ENCODE assay signal across 8 cellular contexts in genomic region chr3:138923531-138923994, GRCh38. TPM values are rescaled to one million over a fixed set of nuclear protein-coding genes. Genes with fewer than 3 reads are reported as not detected.
DNase-seq lines count a peak whose midpoint lies in the region; ATAC-seq and TF ChIP-seq lines count a peak whose summit lies in the region.

No MANE protein-coding gene starts in this region.

- intact Hi-C loops in breast epithelium (cut with DNase I; ENCODE audit: low total_unique reads) = no loop called here

- H3K4me1 ChIP-seq in breast epithelium = no peaks in the 10 kb centered on the region

- no peaks in the 10 kb centered on the region for H3K36me3 ChIP-seq in breast epithelium

- H3K9me3 ChIP-seq in breast epithelium = no peaks in the 10 kb centered on the region

- no peak for TF ChIP-seq POLR2A in breast epithelium (IDR thresholded peaks at IDR 0.05)

- no peaks in the 10 kb centered on the region for H3K27me3 ChIP-seq in breast epithelium

- H3K27ac ChIP-seq in breast epithelium = no peak overlapping the region

- POLR2A ChIA-PET in AG04449 (lab: Yijun Ruan, JAX) = no interaction called here

- TF ChIP-seq CTCF in AG04449 (IDR thresholded peaks at IDR 0.05; ENCODE audit: insufficient read depth, low read length, missing control alignments) (peak; percentile 85), WI38 (IDR thresholded peaks at IDR 0.05; ENCODE audit: low read depth, low read length) (peak; percentile 88), breast epithelium (IDR thresholded peaks at IDR 0.05) (peak; percentile 67 to 89 (median 70))

- DNase-seq in AG04449 (ENCODE audit: low read depth, low spot score) (no peak), NCI-H2171 (lab: John Stamatoyannopoulos, UW) (peak; percentile 46), breast epithelium (ENCODE audit: low spot score in 2 of 2) (peak; percentile 74 to 86), kidney tubule cell (ENCODE audit: low spot score) (peak; percentile 87)
- DNase-seq in stimulated activated CD4-positive, alpha-beta T cell treated with anti-CD3 and anti-CD28 coated beads, Interleukin-2, amount 100 ng/mL, for 4 hours (ENCODE audit: low read depth) = peak; percentile 70

- ATAC-seq in GM18520 (IDR thresholded peaks at IDR 0.05; ENCODE audit: unreplicated experiment) (peak; percentile 82), HG03097 (IDR thresholded peaks at IDR 0.05; ENCODE audit: low FRiP score, unreplicated experiment) (peak; percentile 63)

- CTCF ChIA-PET in AG04449 (lab: Yijun Ruan, JAX) = interaction anchor here (0.6 to 20.3 kb wide), 94 partner anchors 9 to 857 kb away, joined by 3 to 731 read pairs (median 4); partner anchors contain the start of genes CEP70, ESYT3, FAIM and FOXL2

- no peak overlapping the region for H3K4me3 ChIP-seq in AG04449 (ENCODE audit: low read depth, low read length)
- no peak overlapping the region for H3K4me3 ChIP-seq in WI38 (ENCODE audit: low read depth, low read length)
- H3K4me3 ChIP-seq in breast epithelium = no peak overlapping the region

RNA-seq across cellular contexts. Expression of gene FOXL2, which starts 23.4 kb away (rescaled TPM):
- total RNA-seq in breast epithelium = under 1 TPM in 1 of 3 donors, not detected in 2; 0.33 TPM

RNA-seq across cellular contexts. Expression of gene FOXL2NB, which starts 23.5 kb away (rescaled TPM):
- total RNA-seq in breast epithelium = under 1 TPM in 1 of 3 donors, not detected in 2; 0.33 TPM
